Comparison of ENCODE assay signal across 30 cellular contexts in the genomic region with DNA sequence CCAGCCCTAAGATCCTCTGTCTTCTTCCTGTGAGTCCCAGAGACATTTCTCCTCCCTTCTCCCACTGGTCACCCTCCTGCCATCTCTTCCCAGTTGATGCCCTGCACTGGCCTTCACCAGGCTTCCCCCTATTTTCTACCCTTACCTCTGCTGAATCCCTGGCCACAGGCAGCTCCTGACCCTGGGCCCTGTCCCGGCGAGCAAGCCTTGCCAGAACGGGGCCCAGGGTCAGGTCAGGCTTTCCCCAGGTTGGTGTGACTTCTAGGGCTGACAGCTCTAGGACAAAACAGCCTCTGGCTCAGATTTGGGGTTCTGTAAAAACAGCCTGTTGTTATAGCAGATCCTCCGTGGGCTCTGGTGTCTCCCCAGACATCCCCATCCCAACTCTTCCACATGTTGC. TPM values are rescaled to one million over a fixed set of nuclear protein-coding genes. Genes with fewer than 3 reads are reported as not detected.
"Had no signal": no experiment of that assay in that cellular context is flagged by ENCODE, and none has a peak within 500 bp of the region (broad histone marks: within the 10 kb centered on the region; RNA-seq: fewer than 3 reads in every experiment).

No MANE protein-coding gene starts in this region.

- H3K36me3 Mint-ChIP-seq: activated naive CD8-positive, alpha-beta T cell; naive thymus-derived CD4-positive, alpha-beta T cell; T-cell had no signal

- H3K9me3 ChIP-seq: neutrophil, ovary, spleen, upper lobe of right lung had no signal

- H3K36me3 ChIP-seq: cardiac muscle cell, neutrophil, ovary, upper lobe of right lung had no signal

- H3K4me3 Mint-ChIP-seq: activated naive CD8-positive, alpha-beta T cell; activated T-cell treated with anti-CD3 and anti-CD28 coated beads, Interleukin-2, amount 50 U/mL, for 4 hours; dendritic cell treated with granulocyte-macrophage colony-stimulating factor and Interleukin-4, amounts not matched to agents 40 ng/mL and 50 ng/mL, for 4 days; naive thymus-derived CD4-positive, alpha-beta T cell; T-cell; T-helper 2 cell treated with Interferon-gamma antibody and Interleukin-4, amounts not matched to agents 5 μg/mL and 100 μg/mL, for 36 hours had no signal

- H3K27ac ChIP-seq: cardiac muscle cell, foreskin keratinocyte, neutrophil, ovary, spleen, upper lobe of right lung had no signal

- H3K27me3 ChIP-seq: cardiac muscle cell, foreskin keratinocyte, neutrophil, ovary, spleen, upper lobe of right lung had no signal

- DNase-seq: activated CD4-positive, alpha-beta T cell treated with anti-CD3 and anti-CD28 coated beads for 1 hour; activated CD4-positive, alpha-beta T cell treated with anti-CD3 and anti-CD28 coated beads, Interleukin-2, amount 50 U/mL, for 48 hours; activated CD8-positive, alpha-beta memory T cell treated with anti-CD3 and anti-CD28 coated beads, Interleukin-2, amount 50 U/mL, for 48 hours; activated naive CD4-positive, alpha-beta T cell; activated T-cell treated with anti-CD3 and anti-CD28 coated beads, Interleukin-2, amount 50 U/mL, for 4 hours; effector CD4-positive, alpha-beta T cell; foreskin keratinocyte; hypothalamus; mesendoderm; naive thymus-derived CD4-positive, alpha-beta T cell; ovary; spleen; stimulated activated CD4-positive, alpha-beta T cell treated with anti-CD3 and anti-CD28 coated beads, Interleukin-4, amount 100 ng/mL, for 1 hour; stimulated activated naive CD4-positive, alpha-beta T cell treated with Interleukin-2 at 50 U/mL for 16 hours; T-cell; upper lobe of right lung had no signal

- ATAC-seq: activated T-cell treated with anti-CD3 and anti-CD28 coated beads, Interleukin-2, amount 50 U/mL, for 4 hours; foreskin keratinocyte; naive thymus-derived CD4-positive, alpha-beta T cell; SK-N-SH treated with all-trans-retinoic acid at 6 μM for 48 hours; T-cell; upper lobe of right lung had no signal

- H3K4me1 ChIP-seq: foreskin keratinocyte had no signal

- H3K27me3 Mint-ChIP-seq: activated naive CD8-positive, alpha-beta T cell had no signal

- H3K4me3 ChIP-seq: cardiac muscle cell, ovary, spleen, upper lobe of right lung had no signal

- H3K9me3 Mint-ChIP-seq: activated T-cell treated with anti-CD3 and anti-CD28 coated beads, Interleukin-2, amount 50 U/mL, for 4 hours; activated T-helper 2 cell treated with anti-CD3 and anti-CD28 coated beads, Interferon-gamma antibody, Interleukin-2, Interleukin-4, amounts not matched to agents 10 μg/mL and 5 μg/mL and 100 μg/mL, durations not matched to agents 14 hours and 24 hours and 36 hours; dendritic cell treated with granulocyte-macrophage colony-stimulating factor and Interleukin-4, amounts not matched to agents 40 ng/mL and 50 ng/mL, for 4 days; naive thymus-derived CD4-positive, alpha-beta T cell; T-cell; T-helper 2 cell treated with Interferon-gamma antibody and Interleukin-4, amounts not matched to agents 5 μg/mL and 100 μg/mL, for 36 hours had no signal

- H3K27ac Mint-ChIP-seq: activated naive CD8-positive, alpha-beta T cell; activated T-helper 2 cell treated with anti-CD3 and anti-CD28 coated beads, Interferon-gamma antibody, Interleukin-2, Interleukin-4, amounts not matched to agents 10 μg/mL and 5 μg/mL and 100 μg/mL, durations not matched to agents 14 hours and 24 hours and 36 hours; dendritic cell treated with granulocyte-macrophage colony-stimulating factor and Interleukin-4, amounts not matched to agents 40 ng/mL and 50 ng/mL, for 4 days; T-cell; T-helper 2 cell treated with Interferon-gamma antibody and Interleukin-4, amounts not matched to agents 5 μg/mL and 100 μg/mL, for 36 hours had no signal

RNA-seq across cellular contexts. Expression of a gene that starts 52.7 kb away (rescaled TPM):
- total RNA-seq: activated CD8-positive, alpha-beta memory T cell treated with anti-CD3 and anti-CD28 coated beads for 36 hours; activated T-helper 2 cell treated with anti-CD3 and anti-CD28 coated beads, Interferon-gamma antibody, Interleukin-2, Interleukin-4, amounts not matched to agents 10 μg/mL and 5 μg/mL and 100 μg/mL, durations not matched to agents 14 hours and 24 hours and 36 hours; cardiac muscle cell; foreskin keratinocyte; lower leg skin; mucosa of gallbladder; naive thymus-derived CD4-positive, alpha-beta T cell; ovary; pulmonary artery endothelial cell; sciatic nerve; subcutaneous adipose tissue; upper lobe of right lung had no signal
- polyA plus RNA-seq: foreskin keratinocyte; naive thymus-derived CD4-positive, alpha-beta T cell; ovary; thymus had no signal
